2 cellular contexts compared by ENCODE assay signal in the genomic region with DNA sequence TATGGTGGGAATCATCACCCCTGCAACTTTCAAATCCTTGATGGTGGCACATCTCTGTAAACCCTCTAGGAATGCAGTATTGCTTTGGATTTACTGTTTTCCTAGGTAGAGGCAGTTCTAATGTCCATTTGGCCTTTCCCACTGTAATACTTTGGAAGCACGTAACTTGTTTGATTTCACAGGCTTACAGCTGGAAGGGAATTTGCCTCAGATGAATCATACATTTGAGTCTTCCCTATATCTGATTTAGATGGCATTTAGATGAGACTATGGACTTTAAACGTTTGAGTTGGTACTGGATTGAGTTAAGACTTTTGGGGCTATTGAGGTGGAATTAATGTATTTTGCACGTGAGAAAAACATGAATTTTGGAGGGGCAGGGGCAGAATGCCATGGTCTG.
TF ChIP-seq lines count a peak whose summit lies in the region.

No MANE protein-coding gene starts in this region.

TF ChIP-seq in IMR-90, 13 proteins besides CTCF, POLR2A, EP300 and RAD21:
- TF ChIP-seq RFX5 (IDR thresholded peaks at IDR 0.05; ENCODE audit: low read depth, low read length) (no peak), BHLHE40 (IDR thresholded peaks at IDR 0.05; ENCODE audit: low read depth, low read length) (no peak)
- TF ChIP-seq, protein P1, sequence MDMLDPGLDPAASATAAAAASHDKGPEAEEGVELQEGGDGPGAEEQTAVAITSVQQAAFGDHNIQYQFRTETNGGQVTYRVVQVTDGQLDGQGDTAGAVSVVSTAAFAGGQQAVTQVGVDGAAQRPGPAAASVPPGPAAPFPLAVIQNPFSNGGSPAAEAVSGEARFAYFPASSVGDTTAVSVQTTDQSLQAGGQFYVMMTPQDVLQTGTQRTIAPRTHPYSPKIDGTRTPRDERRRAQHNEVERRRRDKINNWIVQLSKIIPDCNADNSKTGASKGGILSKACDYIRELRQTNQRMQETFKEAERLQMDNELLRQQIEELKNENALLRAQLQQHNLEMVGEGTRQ (IDR thresholded peaks at IDR 0.05; ENCODE audit: low read depth, low read length) = no peak

TF ChIP-seq in K562, 482 proteins besides CTCF, POLR2A, EP300 and RAD21:
- no peak for TF ChIP-seq SP2 (IDR thresholded peaks at IDR 0.05; ENCODE audit: extremely low read depth, low read depth, low read length, poor library complexity, severe bottlenecking)
- no peak for TF ChIP-seq LARP7 (IDR thresholded peaks at IDR 0.05)
- TF ChIP-seq KDM1A (IDR thresholded peaks at IDR 0.05) = no peak
- no peak for TF ChIP-seq SRF (CRISPR knock-in tag; IDR thresholded peaks at IDR 0.05)
- TF ChIP-seq RFX1 (IDR thresholded peaks at IDR 0.05) = no peak
- no peak for TF ChIP-seq ZNF77 (CRISPR knock-in tag; IDR thresholded peaks at IDR 0.05)
- TF ChIP-seq, protein P2, sequence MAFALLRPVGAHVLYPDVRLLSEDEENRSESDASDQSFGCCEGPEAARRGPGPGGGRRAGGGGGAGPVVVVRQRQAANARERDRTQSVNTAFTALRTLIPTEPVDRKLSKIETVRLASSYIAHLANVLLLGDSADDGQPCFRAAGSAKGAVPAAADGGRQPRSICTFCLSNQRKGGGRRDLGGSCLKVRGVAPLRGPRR (CRISPR knock-in tag; IDR thresholded peaks at IDR 0.05) = no peak
